3 cellular contexts compared by ENCODE assay signal in the genomic region with DNA sequence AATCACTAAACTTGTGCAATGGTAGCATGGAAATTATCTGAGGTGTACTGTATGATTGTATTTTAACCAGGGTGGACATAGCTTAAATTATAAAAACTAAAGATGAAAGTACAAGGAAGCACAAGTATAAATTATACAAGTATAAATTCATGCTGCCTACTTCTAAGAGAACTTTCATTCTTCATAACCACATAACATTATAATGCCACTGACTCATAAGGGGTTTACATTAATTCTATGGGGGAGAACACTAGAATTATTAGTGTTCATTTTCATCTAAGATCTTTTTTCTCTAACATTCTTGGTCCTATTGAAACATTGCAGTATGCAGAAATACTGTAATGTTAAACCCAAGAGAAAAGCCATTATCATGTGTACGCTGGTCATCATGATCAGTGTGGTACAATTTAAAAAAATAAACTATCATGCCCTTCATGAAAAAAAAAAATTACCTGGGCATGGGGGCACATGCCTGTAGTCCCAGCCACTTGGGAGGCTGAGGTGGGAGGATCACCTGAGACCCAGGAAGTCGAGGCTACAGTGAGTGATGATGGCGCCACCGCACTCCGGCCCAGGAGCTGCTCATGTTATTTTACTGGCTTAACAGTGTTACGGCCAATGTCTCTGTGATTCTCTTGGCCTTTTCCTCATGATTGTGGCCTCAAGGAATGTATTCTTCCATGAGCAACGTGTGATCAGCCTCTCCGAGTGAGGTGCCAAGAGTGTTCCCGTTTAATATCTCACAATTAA.
TF ChIP-seq lines count a peak whose summit lies in the region.

No MANE protein-coding gene starts in this region.

TF ChIP-seq in GM23338, 12 proteins besides CTCF, POLR2A, EP300 and RAD21 (continues in another document):
- TF ChIP-seq EZH2phosphoT487 (IDR thresholded peaks at IDR 0.05; ENCODE audit: unreplicated experiment) (no peak), EZH2 (IDR thresholded peaks at IDR 0.05; ENCODE audit: low read depth, unreplicated experiment) (no peak), JUNB (IDR thresholded peaks at IDR 0.05; ENCODE audit: unreplicated experiment) (no peak), ZNF114 (CRISPR knock-in tag; IDR thresholded peaks at IDR 0.05) (no peak), ZNF331 (CRISPR knock-in tag; IDR thresholded peaks at IDR 0.05; ENCODE audit: low read depth) (no peak), STAT1 (IDR thresholded peaks at IDR 0.05; ENCODE audit: unreplicated experiment) (no peak)
- TF ChIP-seq, protein P1, sequence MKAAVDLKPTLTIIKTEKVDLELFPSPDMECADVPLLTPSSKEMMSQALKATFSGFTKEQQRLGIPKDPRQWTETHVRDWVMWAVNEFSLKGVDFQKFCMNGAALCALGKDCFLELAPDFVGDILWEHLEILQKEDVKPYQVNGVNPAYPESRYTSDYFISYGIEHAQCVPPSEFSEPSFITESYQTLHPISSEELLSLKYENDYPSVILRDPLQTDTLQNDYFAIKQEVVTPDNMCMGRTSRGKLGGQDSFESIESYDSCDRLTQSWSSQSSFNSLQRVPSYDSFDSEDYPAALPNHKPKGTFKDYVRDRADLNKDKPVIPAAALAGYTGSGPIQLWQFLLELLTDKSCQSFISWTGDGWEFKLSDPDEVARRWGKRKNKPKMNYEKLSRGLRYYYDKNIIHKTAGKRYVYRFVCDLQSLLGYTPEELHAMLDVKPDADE (IDR thresholded peaks at IDR 0.05): no peak

TF ChIP-seq in IMR-90, 13 proteins besides CTCF, POLR2A, EP300 and RAD21:
- TF ChIP-seq MAZ (IDR thresholded peaks at IDR 0.05; ENCODE audit: borderline replicate concordance, low read depth, low read length): no peak
- 0 out of 2 replicates have a peak, but pooled peaks have one; percentile 6 for TF ChIP-seq FOS (IDR thresholded peaks at IDR 0.05; ENCODE audit: low read depth, low read length)
- TF ChIP-seq MXI1 (IDR thresholded peaks at IDR 0.05; ENCODE audit: borderline replicate concordance, low read depth, low read length): no peak

TF ChIP-seq in WTC11, 78 proteins besides CTCF, POLR2A, EP300 and RAD21:
- TF ChIP-seq TCF7 (CRISPR knock-in tag; IDR thresholded peaks at IDR 0.05; ENCODE audit: low read depth) (no peak), NFE2L1 (CRISPR knock-in tag; IDR thresholded peaks at IDR 0.05) (no peak), SP1 (CRISPR knock-in tag; conservative IDR thresholded peaks at IDR 0.05) (no peak), EMX1 (CRISPR knock-in tag; IDR thresholded peaks at IDR 0.05) (no peak), ZNF263 (CRISPR knock-in tag; IDR thresholded peaks at IDR 0.05; ENCODE audit: low read depth) (no peak), TP53 (CRISPR knock-in tag; IDR thresholded peaks at IDR 0.05) (no peak), GTF2I (CRISPR knock-in tag; conservative IDR thresholded peaks at IDR 0.05) (no peak), ZNF671 (CRISPR knock-in tag; IDR thresholded peaks at IDR 0.05) (no peak), ZNF232 (CRISPR knock-in tag; IDR thresholded peaks at IDR 0.05) (no peak), SOX15 (CRISPR knock-in tag; IDR thresholded peaks at IDR 0.05) (no peak), ZNF396 (CRISPR knock-in tag; IDR thresholded peaks at IDR 0.05; ENCODE audit: borderline replicate concordance) (no peak), FOXJ3 (CRISPR knock-in tag; IDR thresholded peaks at IDR 0.05; ENCODE audit: borderline replicate concordance) (no peak), HMGA2 (CRISPR knock-in tag; IDR thresholded peaks at IDR 0.05) (no peak), TEAD1 (CRISPR knock-in tag; IDR thresholded peaks at IDR 0.05) (no peak)
- TF ChIP-seq, protein P2, sequence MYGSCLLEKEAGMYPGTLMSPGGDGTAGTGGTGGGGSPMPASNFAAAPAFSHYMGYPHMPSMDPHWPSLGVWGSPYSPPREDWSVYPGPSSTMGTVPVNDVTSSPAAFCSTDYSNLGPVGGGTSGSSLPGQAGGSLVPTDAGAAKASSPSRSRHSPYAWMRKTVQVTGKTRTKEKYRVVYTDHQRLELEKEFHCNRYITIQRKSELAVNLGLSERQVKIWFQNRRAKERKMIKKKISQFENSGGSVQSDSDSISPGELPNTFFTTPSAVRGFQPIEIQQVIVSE (CRISPR knock-in tag; IDR thresholded peaks at IDR 0.05; ENCODE audit: borderline replicate concordance): no peak
- TF ChIP-seq, protein P3, sequence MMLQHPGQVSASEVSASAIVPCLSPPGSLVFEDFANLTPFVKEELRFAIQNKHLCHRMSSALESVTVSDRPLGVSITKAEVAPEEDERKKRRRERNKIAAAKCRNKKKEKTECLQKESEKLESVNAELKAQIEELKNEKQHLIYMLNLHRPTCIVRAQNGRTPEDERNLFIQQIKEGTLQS (CRISPR knock-in tag; conservative IDR thresholded peaks at IDR 0.05): no peak
- TF ChIP-seq, protein P4, sequence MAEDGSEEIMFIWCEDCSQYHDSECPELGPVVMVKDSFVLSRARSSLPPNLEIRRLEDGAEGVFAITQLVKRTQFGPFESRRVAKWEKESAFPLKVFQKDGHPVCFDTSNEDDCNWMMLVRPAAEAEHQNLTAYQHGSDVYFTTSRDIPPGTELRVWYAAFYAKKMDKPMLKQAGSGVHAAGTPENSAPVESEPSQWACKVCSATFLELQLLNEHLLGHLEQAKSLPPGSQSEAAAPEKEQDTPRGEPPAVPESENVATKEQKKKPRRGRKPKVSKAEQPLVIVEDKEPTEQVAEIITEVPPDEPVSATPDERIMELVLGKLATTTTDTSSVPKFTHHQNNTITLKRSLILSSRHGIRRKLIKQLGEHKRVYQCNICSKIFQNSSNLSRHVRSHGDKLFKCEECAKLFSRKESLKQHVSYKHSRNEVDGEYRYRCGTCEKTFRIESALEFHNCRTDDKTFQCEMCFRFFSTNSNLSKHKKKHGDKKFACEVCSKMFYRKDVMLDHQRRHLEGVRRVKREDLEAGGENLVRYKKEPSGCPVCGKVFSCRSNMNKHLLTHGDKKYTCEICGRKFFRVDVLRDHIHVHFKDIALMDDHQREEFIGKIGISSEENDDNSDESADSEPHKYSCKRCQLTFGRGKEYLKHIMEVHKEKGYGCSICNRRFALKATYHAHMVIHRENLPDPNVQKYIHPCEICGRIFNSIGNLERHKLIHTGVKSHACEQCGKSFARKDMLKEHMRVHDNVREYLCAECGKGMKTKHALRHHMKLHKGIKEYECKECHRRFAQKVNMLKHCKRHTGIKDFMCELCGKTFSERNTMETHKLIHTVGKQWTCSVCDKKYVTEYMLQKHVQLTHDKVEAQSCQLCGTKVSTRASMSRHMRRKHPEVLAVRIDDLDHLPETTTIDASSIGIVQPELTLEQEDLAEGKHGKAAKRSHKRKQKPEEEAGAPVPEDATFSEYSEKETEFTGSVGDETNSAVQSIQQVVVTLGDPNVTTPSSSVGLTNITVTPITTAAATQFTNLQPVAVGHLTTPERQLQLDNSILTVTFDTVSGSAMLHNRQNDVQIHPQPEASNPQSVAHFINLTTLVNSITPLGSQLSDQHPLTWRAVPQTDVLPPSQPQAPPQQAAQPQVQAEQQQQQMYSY (CRISPR knock-in tag; IDR thresholded peaks at IDR 0.05): no peak
- TF ChIP-seq, protein P5, sequence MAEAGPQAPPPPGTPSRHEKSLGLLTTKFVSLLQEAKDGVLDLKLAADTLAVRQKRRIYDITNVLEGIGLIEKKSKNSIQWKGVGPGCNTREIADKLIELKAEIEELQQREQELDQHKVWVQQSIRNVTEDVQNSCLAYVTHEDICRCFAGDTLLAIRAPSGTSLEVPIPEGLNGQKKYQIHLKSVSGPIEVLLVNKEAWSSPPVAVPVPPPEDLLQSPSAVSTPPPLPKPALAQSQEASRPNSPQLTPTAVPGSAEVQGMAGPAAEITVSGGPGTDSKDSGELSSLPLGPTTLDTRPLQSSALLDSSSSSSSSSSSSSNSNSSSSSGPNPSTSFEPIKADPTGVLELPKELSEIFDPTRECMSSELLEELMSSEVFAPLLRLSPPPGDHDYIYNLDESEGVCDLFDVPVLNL (CRISPR knock-in tag; IDR thresholded peaks at IDR 0.05; ENCODE audit: borderline replicate concordance, low read depth): no peak
TF ChIP-seq in WTC11: peak in this region for 0.
